20 cellular contexts compared by ENCODE assay signal in the genomic region with DNA sequence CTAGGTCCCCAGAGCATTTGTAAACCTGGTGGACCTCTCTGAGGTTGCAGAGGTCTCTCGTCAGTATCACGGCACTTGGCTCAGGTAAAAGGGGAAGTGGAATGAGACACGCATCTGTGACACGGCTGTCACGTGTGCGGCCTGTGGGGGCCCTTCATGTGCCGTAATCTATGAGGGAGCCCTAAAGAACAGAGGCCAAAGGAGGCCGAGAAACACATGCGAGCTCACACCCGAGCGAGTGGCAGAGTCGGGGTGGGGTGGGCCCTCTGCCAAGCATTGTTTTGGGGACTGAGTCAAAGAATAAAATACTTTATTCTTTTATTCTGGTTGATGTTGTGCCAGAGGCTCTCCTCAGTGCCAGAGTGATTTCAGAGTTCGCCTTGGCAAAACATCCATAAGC. TPM values are rescaled to one million over a fixed set of nuclear protein-coding genes. Genes with fewer than 3 reads are reported as not detected.
DNase-seq lines count a peak whose midpoint lies in the region; ATAC-seq and TF ChIP-seq lines count a peak whose summit lies in the region.
"Had no signal": no experiment of that assay in that cellular context is flagged by ENCODE, and none has a peak within 500 bp of the region (broad histone marks: within the 10 kb centered on the region; RNA-seq: fewer than 3 reads in every experiment).

No MANE protein-coding gene starts in this region.

- peaks cover 0 to 10% (median 0%) of the 10 kb centered on the region in 4 donors for H3K4me1 ChIP-seq in Peyer's patch
- H3K4me1 ChIP-seq in upper lobe of left lung = no peaks in the 10 kb centered on the region

- H3K27ac ChIP-seq in Peyer's patch = no peak overlapping the region
- no peak overlapping the region for H3K27ac ChIP-seq in upper lobe of left lung
- H3K27ac ChIP-seq: brain microvascular endothelial cell, SJSA1 had no signal

- no peaks in the 10 kb centered on the region for H3K36me3 ChIP-seq in Peyer's patch
- H3K36me3 ChIP-seq in upper lobe of left lung = no peaks in the 10 kb centered on the region
- H3K36me3 ChIP-seq: brain microvascular endothelial cell, SJSA1 had no signal

- ATAC-seq in HG02571 (IDR thresholded peaks at IDR 0.05; ENCODE audit: unreplicated experiment) = no peak
- ATAC-seq in upper lobe of left lung (ENCODE audit: low FRiP score in 2 of 2) = no peak
- ATAC-seq: activated naive CD4-positive, alpha-beta T cell treated with anti-CD3 and anti-CD28 coated beads, Interleukin-2, amount 50 U/mL, for 72 hours; CD8-positive, alpha-beta T cell; GM23338; left lobe of liver had no signal

- peak; percentile 19 for DNase-seq in GM12864 (ENCODE audit: low read depth)
- DNase-seq in Peyer's patch = peak in 2 of 3 donors; percentile 27 to 66
- DNase-seq in fibroblast of the aortic adventitia (ENCODE audit: low read depth) = peak; percentile 84
- DNase-seq in occipital lobe (lab: John Stamatoyannopoulos, UW) = peak; percentile 23
- DNase-seq in upper lobe of left lung = no peak
- DNase-seq in activated naive CD4-positive, alpha-beta T cell (lab: John Stamatoyannopoulos, UW) = no peak
- no peak for DNase-seq in NCI-H526 (lab: John Stamatoyannopoulos, UW)
- DNase-seq: ACHN; activated CD4-positive, alpha-beta T cell treated with anti-CD3 and anti-CD28 coated beads for 48 hours; activated T-cell treated with anti-CD3 and anti-CD28 coated beads for 4 hours; brain microvascular endothelial cell; CD8-positive, alpha-beta T cell; Kasumi-1; NCI-H226; T1000 had no signal

- TF ChIP-seq CTCF in GM12864 (IDR thresholded peaks at IDR 0.05; ENCODE audit: low read depth, low read length, missing control alignments) (no peak), Peyer's patch (IDR thresholded peaks at IDR 0.05) (no peak), fibroblast of the aortic adventitia (IDR thresholded peaks at IDR 0.05; ENCODE audit: insufficient read depth, low read length) (no peak), upper lobe of left lung (IDR thresholded peaks at IDR 0.05) (no peak)

- no peak for TF ChIP-seq EP300 in upper lobe of left lung (IDR thresholded peaks at IDR 0.05)

- no peak for TF ChIP-seq POLR2A in Peyer's patch (IDR thresholded peaks at IDR 0.05)
- TF ChIP-seq POLR2A in upper lobe of left lung (IDR thresholded peaks at IDR 0.05) = no peak

- no peaks in the 10 kb centered on the region for H3K9me3 ChIP-seq in Peyer's patch
- H3K9me3 ChIP-seq in upper lobe of left lung = no peaks in the 10 kb centered on the region
- H3K9me3 ChIP-seq: SJSA1 had no signal

- 67 to 69% methylated on average over 13 of the region's 13 CpGs for WGBS in upper lobe of left lung, 2 donors

- no peak overlapping the region; the same call in 1 of the 2 replicates for H3K4me3 ChIP-seq in GM12864 (ENCODE audit: low read depth, low read length)
- no peak overlapping the region for H3K4me3 ChIP-seq in Peyer's patch
- no peak overlapping the region for H3K4me3 ChIP-seq in fibroblast of the aortic adventitia (ENCODE audit: low read depth, low read length)
- no peak overlapping the region for H3K4me3 ChIP-seq in upper lobe of left lung
- H3K4me3 ChIP-seq: GM23338, SJSA1 had no signal

- no peaks in the 10 kb centered on the region for H3K27me3 ChIP-seq in Peyer's patch
- H3K27me3 ChIP-seq in upper lobe of left lung = no peaks in the 10 kb centered on the region
- H3K27me3 ChIP-seq: brain microvascular endothelial cell, SJSA1 had no signal

RNA-seq across cellular contexts. Expression of a gene that starts 43.2 kb away (rescaled TPM):
- total RNA-seq in Peyer's patch = 100 to 1,000 TPM in 2 of 4 donors, 10 to 100 TPM in 1, 1 to 10 TPM in 1; 9.1 to 345 (median 146) TPM
- 2.7 and 7.8 TPM in 2 replicates for total RNA-seq in fibroblast of the aortic adventitia (ENCODE audit: low replicate concordance)
- 2.3 TPM for total RNA-seq in occipital lobe
- total RNA-seq in upper lobe of left lung = 1 to 10 TPM; 3.1 to 9.1 (median 5.4) TPM

Comparison
In these comparisons a context has a peak if more than half of its experiments do, and no peak if none do; other contexts are left out.
1. DNase-seq: peak in GM12864 (single experiment), Peyer's patch (2 of 3), fibroblast of the aortic adventitia (single experiment) and occipital lobe (single experiment); none in upper lobe of left lung (0 of 2), activated naive CD4-positive, alpha-beta T cell (0 of 4) and NCI-H526 (0 of 2).